In genomic region chr5:6705088-6705487, GRCh38 we compare ENCODE assay signal across 1 cellular context.
TF ChIP-seq lines count a peak whose summit lies in the region.

No MANE protein-coding gene starts in this region.

TF ChIP-seq in GM12878, 131 proteins besides CTCF, POLR2A, EP300 and RAD21 (continued from another document and continues in another):
- TF ChIP-seq JUNB (IDR thresholded peaks at IDR 0.05) (no peak), PRDM15 (CRISPR knock-in tag; IDR thresholded peaks at IDR 0.05) (no peak), KLF5 (IDR thresholded peaks at IDR 0.05; ENCODE audit: partially characterized antibody) (no peak), ATF3 (IDR thresholded peaks at IDR 0.05; ENCODE audit: borderline replicate concordance, extremely low read depth, low read depth, low read length) (no peak), NFYA (IDR thresholded peaks at IDR 0.05; ENCODE audit: borderline replicate concordance, low read depth, low read length) (no peak), PAX8 (IDR thresholded peaks at IDR 0.05) (no peak), PBX3 (IDR thresholded peaks at IDR 0.05; ENCODE audit: insufficient replicate concordance, low read depth, low read length) (no peak), KAT2A (conservative IDR thresholded peaks at IDR 0.05; ENCODE audit: control insufficient read depth, low read depth, low read length) (no peak), CHD4 (IDR thresholded peaks at IDR 0.05) (no peak), KDM1A (IDR thresholded peaks at IDR 0.05; ENCODE audit: borderline replicate concordance) (no peak), E4F1 (IDR thresholded peaks at IDR 0.05; ENCODE audit: borderline replicate concordance, partially characterized antibody) (no peak), MEF2A (IDR thresholded peaks at IDR 0.05; ENCODE audit: insufficient read depth, low read depth, low read length) (peak; percentile 75; the same call in 1 of the 2 replicates), IKZF1 (conservative IDR thresholded peaks at IDR 0.05) (peak; percentile 66), MYB (IDR thresholded peaks at IDR 0.05; ENCODE audit: borderline replicate concordance, low read depth, low read length) (no peak), CBX3 (IDR thresholded peaks at IDR 0.05; ENCODE audit: borderline replicate concordance, low read depth) (no peak), RAD51 (IDR thresholded peaks at IDR 0.05) (no peak), ZBTB11 (CRISPR knock-in tag; IDR thresholded peaks at IDR 0.05) (no peak), GABPA (IDR thresholded peaks at IDR 0.05; ENCODE audit: low read depth) (no peak), STAT1 (conservative IDR thresholded peaks at IDR 0.05) (no peak), IRF5 (IDR thresholded peaks at IDR 0.05; ENCODE audit: borderline replicate concordance) (no peak), LARP7 (IDR thresholded peaks at IDR 0.05) (no peak), HSF1 (IDR thresholded peaks at IDR 0.05; ENCODE audit: low read depth, low read length) (no peak), BCLAF1 (IDR thresholded peaks at IDR 0.05) (no peak), RB1 (IDR thresholded peaks at IDR 0.05; ENCODE audit: borderline replicate concordance) (no peak), SP1 (IDR thresholded peaks at IDR 0.05; ENCODE audit: low read depth, low read length) (peak; percentile 36), TBL1XR1 (IDR thresholded peaks at IDR 0.05; ENCODE audit: low read depth, low read length) (no peak), TAF1 (IDR thresholded peaks at IDR 0.05; ENCODE audit: borderline replicate concordance, low read depth, low read length) (no peak), HDGF (IDR thresholded peaks at IDR 0.05) (no peak), RELA (IDR thresholded peaks at IDR 0.05; ENCODE audit: borderline replicate concordance, partially characterized antibody) (no peak), BRCA1 (IDR thresholded peaks at IDR 0.05; ENCODE audit: low read depth, low read length) (no peak), USF2 (IDR thresholded peaks at IDR 0.05; ENCODE audit: borderline replicate concordance, low read depth, low read length) (no peak), RUNX3 (IDR thresholded peaks at IDR 0.05; ENCODE audit: low read length) (peak; percentile 62), SRF (IDR thresholded peaks at IDR 0.05; ENCODE audit: low read depth in 2 of 2, low read length in 2 of 2) (no peak), ESRRA (IDR thresholded peaks at IDR 0.05; ENCODE audit: low read length) (no peak), ZNF207 (IDR thresholded peaks at IDR 0.05; ENCODE audit: borderline replicate concordance) (no peak), REST (IDR thresholded peaks at IDR 0.05; ENCODE audit: low read depth, low read length) (no peak), POLR2AphosphoS2 (IDR thresholded peaks at IDR 0.05; ENCODE audit: low read depth, low read length) (no peak), MAX (IDR thresholded peaks at IDR 0.05; ENCODE audit: low read depth, low read length) (0 out of 2 replicates have a peak, but pooled peaks have one; percentile 43)
